ENCODE assay signal across 2 cellular contexts in the genomic region with DNA sequence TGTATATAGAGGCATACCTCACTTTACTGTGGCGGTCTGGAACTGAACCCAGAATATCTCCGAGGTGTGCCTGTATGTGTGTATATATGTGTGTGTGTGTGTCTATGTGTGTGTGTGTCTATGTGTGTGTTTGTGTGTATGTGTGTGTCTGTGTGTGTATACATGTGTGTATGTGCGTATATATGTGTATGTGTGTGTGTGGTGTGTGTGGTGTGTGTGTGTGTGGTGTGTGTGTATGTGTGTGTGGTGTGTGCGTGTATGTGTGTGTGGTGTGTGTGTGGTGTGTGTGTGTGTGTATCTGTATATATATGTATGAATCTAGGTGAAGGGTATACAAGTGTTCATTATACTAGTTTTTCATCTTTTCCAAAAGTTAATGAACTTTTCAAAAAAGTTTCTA.
A peak's percentile ranks its signal among the peaks of the same experiment; 100 is the strongest.
TF ChIP-seq lines count a peak whose summit lies in the region.

No MANE protein-coding gene starts in this region.

TF ChIP-seq in HepG2, 621 proteins besides CTCF, POLR2A, EP300 and RAD21:
- TF ChIP-seq ZNF563 (CRISPR knock-in tag; IDR thresholded peaks at IDR 0.05) (no peak), SP1 (IDR thresholded peaks at IDR 0.05) (0 out of 2 replicates have a peak, but pooled peaks have one; percentile 27), SP1 (CRISPR knock-in tag; IDR thresholded peaks at IDR 0.05) (no peak)

TF ChIP-seq in K562, 482 proteins besides CTCF, POLR2A, EP300 and RAD21:
- TF ChIP-seq CHD4 (IDR thresholded peaks at IDR 0.05; ENCODE audit: insufficient read depth, insufficient replicate concordance, low read depth, low read length, poor library complexity, severe bottlenecking), result no peak
- no peak for TF ChIP-seq EZH2 (IDR thresholded peaks at IDR 0.05; ENCODE audit: borderline replicate concordance, low read depth, low read length)
- no peak for TF ChIP-seq GATAD2A (IDR thresholded peaks at IDR 0.05)
- TF ChIP-seq, protein P1, sequence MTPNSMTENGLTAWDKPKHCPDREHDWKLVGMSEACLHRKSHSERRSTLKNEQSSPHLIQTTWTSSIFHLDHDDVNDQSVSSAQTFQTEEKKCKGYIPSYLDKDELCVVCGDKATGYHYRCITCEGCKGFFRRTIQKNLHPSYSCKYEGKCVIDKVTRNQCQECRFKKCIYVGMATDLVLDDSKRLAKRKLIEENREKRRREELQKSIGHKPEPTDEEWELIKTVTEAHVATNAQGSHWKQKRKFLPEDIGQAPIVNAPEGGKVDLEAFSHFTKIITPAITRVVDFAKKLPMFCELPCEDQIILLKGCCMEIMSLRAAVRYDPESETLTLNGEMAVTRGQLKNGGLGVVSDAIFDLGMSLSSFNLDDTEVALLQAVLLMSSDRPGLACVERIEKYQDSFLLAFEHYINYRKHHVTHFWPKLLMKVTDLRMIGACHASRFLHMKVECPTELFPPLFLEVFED (CRISPR knock-in tag; conservative IDR thresholded peaks at IDR 0.05), result 0 out of 2 replicates have a peak, but pooled peaks have one; percentile 19
- TF ChIP-seq PTRF (tag; IDR thresholded peaks at IDR 0.05), result no peak
